In the genomic region with DNA sequence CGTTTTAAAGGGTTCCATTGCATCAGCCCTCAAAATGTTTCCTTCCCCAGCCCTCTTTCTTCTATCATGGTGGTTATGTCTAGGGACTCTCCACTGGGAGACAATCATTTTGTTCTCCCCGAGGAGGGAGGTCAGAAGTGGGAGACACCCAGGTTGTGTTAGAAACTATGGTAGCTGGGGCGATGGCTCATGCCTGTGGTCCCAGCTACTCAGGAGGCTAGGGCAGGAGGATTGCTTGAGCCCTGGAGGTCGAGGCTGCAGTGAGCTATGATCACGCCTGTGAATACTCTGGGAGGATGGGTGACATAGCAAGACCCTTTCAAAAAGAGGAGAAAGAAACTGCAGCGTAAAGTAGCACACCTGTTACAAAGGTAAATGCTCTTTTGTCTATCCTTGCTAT, we compare ENCODE assay signal across 8 cellular contexts. TPM values are rescaled to one million over a fixed set of nuclear protein-coding genes. Genes with fewer than 3 reads are reported as not detected.
DNase-seq lines count a peak whose midpoint lies in the region; ATAC-seq lines count a peak whose summit lies in the region.

No MANE protein-coding gene starts in this region.

- H3K4me3 Mint-ChIP-seq in activated T-cell treated with anti-CD3 and anti-CD28 coated beads, Interleukin-2, amount 50 U/mL, for 24 hours = peak overlapping the region; percentile 80
- peak overlapping the region; percentile 79 to 91 for H3K4me3 Mint-ChIP-seq in activated T-cell treated with anti-CD3 and anti-CD28 coated beads, Interleukin-2, amount 50 U/mL, for 72 hours
- peak overlapping the region; percentile 83 to 90 for H3K4me3 Mint-ChIP-seq in stimulated activated naive B cell treated with anti-CD40 and anti-IgM and Interleukin-4, amounts not matched to agents 10 μg/mL and 1 μg/mL and 100 μg/mL, for 72 hours

- peaks cover 20% of the 10 kb centered on the region for H3K4me1 Mint-ChIP-seq in activated T-cell treated with anti-CD3 and anti-CD28 coated beads, Interleukin-2, amount 50 U/mL, for 24 hours (ENCODE audit: low read depth)
- peaks cover 31% of the 10 kb centered on the region for H3K4me1 Mint-ChIP-seq in activated T-cell treated with anti-CD3 and anti-CD28 coated beads, Interleukin-2, amount 50 U/mL, for 72 hours (ENCODE audit: low read depth)
- peaks cover 7 to 19% of the 10 kb centered on the region in 2 donors for H3K4me1 Mint-ChIP-seq in stimulated activated naive B cell treated with anti-CD40 and anti-IgM and Interleukin-4, amounts not matched to agents 10 μg/mL and 1 μg/mL and 100 μg/mL, for 72 hours

- H3K27ac ChIP-seq in iPS DF 6.9 (ENCODE audit: low read length) = no peak overlapping the region

- H3K4me1 ChIP-seq in iPS DF 6.9 (ENCODE audit: control insufficient read depth, insufficient read depth, low read length) = peaks cover 3% of the 10 kb centered on the region; the same call in 1 of the 2 replicates

- WGBS in iPS DF 6.9 (ENCODE audit: insufficient coverage, insufficient read length) = no CpG with 5 or more reads among the region's 6 CpGs

- peak; percentile 3 to 10 for ATAC-seq in activated T-cell treated with anti-CD3 and anti-CD28 coated beads, Interleukin-2, amount 50 U/mL, for 72 hours (replicated peaks in 1 of 2)
- peak; percentile 16 to 18 for ATAC-seq in stimulated activated naive B cell treated with anti-CD40 and anti-IgM and Interleukin-4, amounts not matched to agents 10 μg/mL and 1 μg/mL and 100 μg/mL, for 72 hours (replicated peaks)

- H3K4me3 ChIP-seq in iPS DF 6.9 (ENCODE audit: low read length) = peak overlapping the region; percentile 37; the same call in 1 of the 2 replicates

- H3K36me3 ChIP-seq in iPS DF 6.9 (ENCODE audit: control insufficient read depth, insufficient read depth, low read length) = no peaks in the 10 kb centered on the region

- H3K9me3 ChIP-seq in iPS DF 6.9 (ENCODE audit: control insufficient read depth, insufficient read depth, low read length) = no peaks in the 10 kb centered on the region

- DNase-seq in activated T-cell treated with anti-CD3 and anti-CD28 coated beads, Interleukin-2, amount 50 U/mL, for 24 hours = peak; percentile 49
- DNase-seq in activated T-cell treated with anti-CD3 and anti-CD28 coated beads for 4 hours (no peak), iPS DF 6.9 (ENCODE audit: low read depth, low spot score) (no peak), EL (no peak), globus pallidus (ENCODE audit: low spot score) (no peak), ureter (ENCODE audit: low spot score) (no peak)
- DNase-seq in activated T-cell treated with anti-CD3 and anti-CD28 coated beads, Interleukin-2, amount 50 U/mL, for 72 hours = no peak
- no peak for DNase-seq in stimulated activated naive B cell treated with anti-CD40 and anti-IgM and Interleukin-4, amounts not matched to agents 10 μg/mL and 1 μg/mL and 100 μg/mL, for 72 hours

- no peaks in the 10 kb centered on the region for H3K27me3 Mint-ChIP-seq in activated T-cell treated with anti-CD3 and anti-CD28 coated beads, Interleukin-2, amount 50 U/mL, for 24 hours
- H3K27me3 Mint-ChIP-seq in activated T-cell treated with anti-CD3 and anti-CD28 coated beads, Interleukin-2, amount 50 U/mL, for 72 hours (ENCODE audit: low read depth) = no peaks in the 10 kb centered on the region
- H3K27me3 Mint-ChIP-seq in stimulated activated naive B cell treated with anti-CD40 and anti-IgM and Interleukin-4, amounts not matched to agents 10 μg/mL and 1 μg/mL and 100 μg/mL, for 72 hours = no peaks in the 10 kb centered on the region

- H3K36me3 Mint-ChIP-seq in activated T-cell treated with anti-CD3 and anti-CD28 coated beads, Interleukin-2, amount 50 U/mL, for 24 hours (ENCODE audit: low read depth) = peaks cover 9% of the 10 kb centered on the region
- no peaks in the 10 kb centered on the region for H3K36me3 Mint-ChIP-seq in activated T-cell treated with anti-CD3 and anti-CD28 coated beads, Interleukin-2, amount 50 U/mL, for 72 hours (ENCODE audit: insufficient read depth in 2 of 2)
- H3K36me3 Mint-ChIP-seq in stimulated activated naive B cell treated with anti-CD40 and anti-IgM and Interleukin-4, amounts not matched to agents 10 μg/mL and 1 μg/mL and 100 μg/mL, for 72 hours = no peaks in the 10 kb centered on the region

- H3K27me3 ChIP-seq in iPS DF 6.9 (ENCODE audit: control insufficient read depth, insufficient read depth, low read length) = no peaks in the 10 kb centered on the region

- H3K27ac Mint-ChIP-seq in activated T-cell treated with anti-CD3 and anti-CD28 coated beads, Interleukin-2, amount 50 U/mL, for 24 hours = peak overlapping the region; percentile 99
- H3K27ac Mint-ChIP-seq in activated T-cell treated with anti-CD3 and anti-CD28 coated beads, Interleukin-2, amount 50 U/mL, for 72 hours = peak overlapping the region; percentile 93
- peak overlapping the region; percentile 97 for H3K27ac Mint-ChIP-seq in stimulated activated naive B cell treated with anti-CD40 and anti-IgM and Interleukin-4, amounts not matched to agents 10 μg/mL and 1 μg/mL and 100 μg/mL, for 72 hours

- H3K9me3 Mint-ChIP-seq in activated T-cell treated with anti-CD3 and anti-CD28 coated beads, Interleukin-2, amount 50 U/mL, for 24 hours = no peaks in the 10 kb centered on the region
- no peaks in the 10 kb centered on the region for H3K9me3 Mint-ChIP-seq in activated T-cell treated with anti-CD3 and anti-CD28 coated beads, Interleukin-2, amount 50 U/mL, for 72 hours
- H3K9me3 Mint-ChIP-seq in stimulated activated naive B cell treated with anti-CD40 and anti-IgM and Interleukin-4, amounts not matched to agents 10 μg/mL and 1 μg/mL and 100 μg/mL, for 72 hours = no peaks in the 10 kb centered on the region

RNA-seq across cellular contexts. Expression of a gene that starts 13.0 kb away (rescaled TPM):
- 10 to 100 TPM in 1 of 2 donors, 1 to 10 TPM in 1; 8.6 to 11.3 TPM for total RNA-seq in activated T-cell treated with anti-CD3 and anti-CD28 coated beads, Interleukin-2, amount 50 U/mL, for 72 hours
- 13.5 TPM for total RNA-seq in ureter

RNA-seq across cellular contexts. Expression of a gene that starts 18.5 kb away (rescaled TPM):
- total RNA-seq in activated T-cell treated with anti-CD3 and anti-CD28 coated beads, Interleukin-2, amount 50 U/mL, for 72 hours = 10 to 100 TPM in 1 of 2 donors, 1 to 10 TPM in 1; 9.6 to 10.4 TPM
- total RNA-seq in ureter = 9.9 TPM

RNA-seq across cellular contexts. Expression of a gene that starts 22.7 kb away (rescaled TPM):
- total RNA-seq in activated T-cell treated with anti-CD3 and anti-CD28 coated beads, Interleukin-2, amount 50 U/mL, for 72 hours = 100 to 1,000 TPM; 115 to 145 TPM
- 29.6 TPM for total RNA-seq in ureter

RNA-seq across cellular contexts. Expression of a gene that starts 24.3 kb away (rescaled TPM):
- total RNA-seq in activated T-cell treated with anti-CD3 and anti-CD28 coated beads, Interleukin-2, amount 50 U/mL, for 72 hours = 100 to 1,000 TPM; 504 to 562 TPM
- total RNA-seq in ureter = 418 TPM

RNA-seq across cellular contexts. Expression of a gene that starts 36.1 kb away (rescaled TPM):
- 10 to 100 TPM; 51.4 to 64.9 TPM for total RNA-seq in activated T-cell treated with anti-CD3 and anti-CD28 coated beads, Interleukin-2, amount 50 U/mL, for 72 hours
- total RNA-seq in ureter = 112 TPM
